Comparison of ENCODE assay signal across 1 cellular context in genomic region chr1:47229031-47229831, GRCh38.
TF ChIP-seq lines count a peak whose summit lies in the region.

No MANE protein-coding gene starts in this region.

TF ChIP-seq in K562, 482 proteins besides CTCF, POLR2A, EP300 and RAD21 (continued from another document):
- TF ChIP-seq TEAD4 (IDR thresholded peaks at IDR 0.05; ENCODE audit: low read length) (peak; percentile 16; the same call in 1 of the 2 replicates), TEAD4 (CRISPR knock-in tag; IDR thresholded peaks at IDR 0.05; ENCODE audit: borderline replicate concordance) (no peak), E2F6 (IDR thresholded peaks at IDR 0.05; ENCODE audit: borderline replicate concordance in 1 of 2, extremely low read depth in 1 of 2, insufficient read depth in 1 of 2, insufficient read length in 1 of 2, low read depth in 1 of 2, low read length in 1 of 2, poor library complexity in 1 of 2, severe bottlenecking in 1 of 2) (peak in 1 of 2 experiments; percentile 51), FOXA1 (IDR thresholded peaks at IDR 0.05; ENCODE audit: borderline replicate concordance) (no peak), LEF1 (IDR thresholded peaks at IDR 0.05) (peak; percentile 46; the same call in 1 of the 2 replicates), SRF (CRISPR knock-in tag; IDR thresholded peaks at IDR 0.05) (0 out of 4 replicates have a peak, but pooled peaks of 1 of the 2 experiments have one; percentile 2), POLR2G (IDR thresholded peaks at IDR 0.05; ENCODE audit: low read depth, low read length) (peak; percentile 61), TBP (optimal IDR thresholded peaks at IDR 0.05; ENCODE audit: low read depth, low read length) (peak; percentile 44), POLR2AphosphoS2 (IDR thresholded peaks at IDR 0.05; ENCODE audit: low read length) (peak; percentile 69), PML (IDR thresholded peaks at IDR 0.05; ENCODE audit: low read length) (peak; percentile 41; the same call in 1 of the 2 replicates), HDAC1 (IDR thresholded peaks at IDR 0.05) (peak; percentile 5 to 39; a peak in 1 of 4 replicates), MCM5 (IDR thresholded peaks at IDR 0.05; ENCODE audit: low read depth) (no peak), ZNF324 (CRISPR knock-in tag; IDR thresholded peaks at IDR 0.05) (no peak), ZNF311 (CRISPR knock-in tag; IDR thresholded peaks at IDR 0.05) (no peak), ATF7 (IDR thresholded peaks at IDR 0.05) (0 out of 2 replicates have a peak, but pooled peaks have one; percentile 32), XRCC4 (IDR thresholded peaks at IDR 0.05; ENCODE audit: extremely low read depth, insufficient read depth, insufficient read length) (no peak), MNT (conservative IDR thresholded peaks at IDR 0.05) (peak in 1 of 2 experiments; percentile 64; a peak in 3 of 4 replicates), KAT7 (CRISPR knock-in tag; IDR thresholded peaks at IDR 0.05; ENCODE audit: borderline replicate concordance) (peak; percentile 87; the same call in 1 of the 2 replicates), NR4A1 (CRISPR knock-in tag; IDR thresholded peaks at IDR 0.05) (no peak), NR4A1 (tag; IDR thresholded peaks at IDR 0.05) (0 out of 2 replicates have a peak, but pooled peaks have one; percentile 22), SIN3A (IDR thresholded peaks at IDR 0.05; ENCODE audit: borderline replicate concordance in 2 of 2, control insufficient read depth in 1 of 2, low read depth in 2 of 2, low read length in 2 of 2) (peak; percentile 12 to 57; a peak in 1 of 4 replicates), MTA3 (IDR thresholded peaks at IDR 0.05; ENCODE audit: borderline replicate concordance) (0 out of 2 replicates have a peak, but pooled peaks have one; percentile 8), SMARCA4 (IDR thresholded peaks at IDR 0.05) (peak; percentile 65), ZNF280B (CRISPR knock-in tag; IDR thresholded peaks at IDR 0.05) (no peak), JUND (IDR thresholded peaks at IDR 0.05; ENCODE audit: borderline replicate concordance, low read depth, low read length) (no peak), JUND (tag; IDR thresholded peaks at IDR 0.05; ENCODE audit: borderline replicate concordance, low read depth, low read length) (no peak), BRD9 (IDR thresholded peaks at IDR 0.05; ENCODE audit: low read depth, partially characterized antibody) (peak; percentile 60), AFF4 (CRISPR knock-in tag; IDR thresholded peaks at IDR 0.05) (peak; percentile 80; the same call in 1 of the 2 replicates)
- TF ChIP-seq, protein P1, sequence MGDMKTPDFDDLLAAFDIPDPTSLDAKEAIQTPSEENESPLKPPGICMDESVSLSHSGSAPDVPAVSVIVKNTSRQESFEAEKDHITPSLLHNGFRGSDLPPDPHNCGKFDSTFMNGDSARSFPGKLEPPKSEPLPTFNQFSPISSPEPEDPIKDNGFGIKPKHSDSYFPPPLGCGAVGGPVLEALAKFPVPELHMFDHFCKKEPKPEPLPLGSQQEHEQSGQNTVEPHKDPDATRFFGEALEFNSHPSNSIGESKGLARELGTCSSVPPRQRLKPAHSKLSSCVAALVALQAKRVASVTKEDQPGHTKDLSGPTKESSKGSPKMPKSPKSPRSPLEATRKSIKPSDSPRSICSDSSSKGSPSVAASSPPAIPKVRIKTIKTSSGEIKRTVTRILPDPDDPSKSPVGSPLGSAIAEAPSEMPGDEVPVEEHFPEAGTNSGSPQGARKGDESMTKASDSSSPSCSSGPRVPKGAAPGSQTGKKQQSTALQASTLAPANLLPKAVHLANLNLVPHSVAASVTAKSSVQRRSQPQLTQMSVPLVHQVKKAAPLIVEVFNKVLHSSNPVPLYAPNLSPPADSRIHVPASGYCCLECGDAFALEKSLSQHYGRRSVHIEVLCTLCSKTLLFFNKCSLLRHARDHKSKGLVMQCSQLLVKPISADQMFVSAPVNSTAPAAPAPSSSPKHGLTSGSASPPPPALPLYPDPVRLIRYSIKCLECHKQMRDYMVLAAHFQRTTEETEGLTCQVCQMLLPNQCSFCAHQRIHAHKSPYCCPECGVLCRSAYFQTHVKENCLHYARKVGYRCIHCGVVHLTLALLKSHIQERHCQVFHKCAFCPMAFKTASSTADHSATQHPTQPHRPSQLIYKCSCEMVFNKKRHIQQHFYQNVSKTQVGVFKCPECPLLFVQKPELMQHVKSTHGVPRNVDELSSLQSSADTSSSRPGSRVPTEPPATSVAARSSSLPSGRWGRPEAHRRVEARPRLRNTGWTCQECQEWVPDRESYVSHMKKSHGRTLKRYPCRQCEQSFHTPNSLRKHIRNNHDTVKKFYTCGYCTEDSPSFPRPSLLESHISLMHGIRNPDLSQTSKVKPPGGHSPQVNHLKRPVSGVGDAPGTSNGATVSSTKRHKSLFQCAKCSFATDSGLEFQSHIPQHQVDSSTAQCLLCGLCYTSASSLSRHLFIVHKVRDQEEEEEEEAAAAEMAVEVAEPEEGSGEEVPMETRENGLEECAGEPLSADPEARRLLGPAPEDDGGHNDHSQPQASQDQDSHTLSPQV (IDR thresholded peaks at IDR 0.05): 0 out of 2 replicates have a peak, but pooled peaks have one; percentile 43
- TF ChIP-seq, protein P2, sequence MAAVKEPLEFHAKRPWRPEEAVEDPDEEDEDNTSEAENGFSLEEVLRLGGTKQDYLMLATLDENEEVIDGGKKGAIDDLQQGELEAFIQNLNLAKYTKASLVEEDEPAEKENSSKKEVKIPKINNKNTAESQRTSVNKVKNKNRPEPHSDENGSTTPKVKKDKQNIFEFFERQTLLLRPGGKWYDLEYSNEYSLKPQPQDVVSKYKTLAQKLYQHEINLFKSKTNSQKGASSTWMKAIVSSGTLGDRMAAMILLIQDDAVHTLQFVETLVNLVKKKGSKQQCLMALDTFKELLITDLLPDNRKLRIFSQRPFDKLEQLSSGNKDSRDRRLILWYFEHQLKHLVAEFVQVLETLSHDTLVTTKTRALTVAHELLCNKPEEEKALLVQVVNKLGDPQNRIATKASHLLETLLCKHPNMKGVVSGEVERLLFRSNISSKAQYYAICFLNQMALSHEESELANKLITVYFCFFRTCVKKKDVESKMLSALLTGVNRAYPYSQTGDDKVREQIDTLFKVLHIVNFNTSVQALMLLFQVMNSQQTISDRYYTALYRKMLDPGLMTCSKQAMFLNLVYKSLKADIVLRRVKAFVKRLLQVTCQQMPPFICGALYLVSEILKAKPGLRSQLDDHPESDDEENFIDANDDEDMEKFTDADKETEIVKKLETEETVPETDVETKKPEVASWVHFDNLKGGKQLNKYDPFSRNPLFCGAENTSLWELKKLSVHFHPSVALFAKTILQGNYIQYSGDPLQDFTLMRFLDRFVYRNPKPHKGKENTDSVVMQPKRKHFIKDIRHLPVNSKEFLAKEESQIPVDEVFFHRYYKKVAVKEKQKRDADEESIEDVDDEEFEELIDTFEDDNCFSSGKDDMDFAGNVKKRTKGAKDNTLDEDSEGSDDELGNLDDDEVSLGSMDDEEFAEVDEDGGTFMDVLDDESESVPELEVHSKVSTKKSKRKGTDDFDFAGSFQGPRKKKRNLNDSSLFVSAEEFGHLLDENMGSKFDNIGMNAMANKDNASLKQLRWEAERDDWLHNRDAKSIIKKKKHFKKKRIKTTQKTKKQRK (IDR thresholded peaks at IDR 0.05; ENCODE audit: borderline replicate concordance, low read depth, low read length): no peak
